In genomic region chr1:212608956-212609700, GRCh38 we compare ENCODE assay signal across 1 cellular context.
TF ChIP-seq lines count a peak whose summit lies in the region.

No MANE protein-coding gene starts in this region.

TF ChIP-seq in GM12878, 131 proteins besides CTCF, POLR2A, EP300 and RAD21 (continued from another document):
- TF ChIP-seq, protein P1, sequence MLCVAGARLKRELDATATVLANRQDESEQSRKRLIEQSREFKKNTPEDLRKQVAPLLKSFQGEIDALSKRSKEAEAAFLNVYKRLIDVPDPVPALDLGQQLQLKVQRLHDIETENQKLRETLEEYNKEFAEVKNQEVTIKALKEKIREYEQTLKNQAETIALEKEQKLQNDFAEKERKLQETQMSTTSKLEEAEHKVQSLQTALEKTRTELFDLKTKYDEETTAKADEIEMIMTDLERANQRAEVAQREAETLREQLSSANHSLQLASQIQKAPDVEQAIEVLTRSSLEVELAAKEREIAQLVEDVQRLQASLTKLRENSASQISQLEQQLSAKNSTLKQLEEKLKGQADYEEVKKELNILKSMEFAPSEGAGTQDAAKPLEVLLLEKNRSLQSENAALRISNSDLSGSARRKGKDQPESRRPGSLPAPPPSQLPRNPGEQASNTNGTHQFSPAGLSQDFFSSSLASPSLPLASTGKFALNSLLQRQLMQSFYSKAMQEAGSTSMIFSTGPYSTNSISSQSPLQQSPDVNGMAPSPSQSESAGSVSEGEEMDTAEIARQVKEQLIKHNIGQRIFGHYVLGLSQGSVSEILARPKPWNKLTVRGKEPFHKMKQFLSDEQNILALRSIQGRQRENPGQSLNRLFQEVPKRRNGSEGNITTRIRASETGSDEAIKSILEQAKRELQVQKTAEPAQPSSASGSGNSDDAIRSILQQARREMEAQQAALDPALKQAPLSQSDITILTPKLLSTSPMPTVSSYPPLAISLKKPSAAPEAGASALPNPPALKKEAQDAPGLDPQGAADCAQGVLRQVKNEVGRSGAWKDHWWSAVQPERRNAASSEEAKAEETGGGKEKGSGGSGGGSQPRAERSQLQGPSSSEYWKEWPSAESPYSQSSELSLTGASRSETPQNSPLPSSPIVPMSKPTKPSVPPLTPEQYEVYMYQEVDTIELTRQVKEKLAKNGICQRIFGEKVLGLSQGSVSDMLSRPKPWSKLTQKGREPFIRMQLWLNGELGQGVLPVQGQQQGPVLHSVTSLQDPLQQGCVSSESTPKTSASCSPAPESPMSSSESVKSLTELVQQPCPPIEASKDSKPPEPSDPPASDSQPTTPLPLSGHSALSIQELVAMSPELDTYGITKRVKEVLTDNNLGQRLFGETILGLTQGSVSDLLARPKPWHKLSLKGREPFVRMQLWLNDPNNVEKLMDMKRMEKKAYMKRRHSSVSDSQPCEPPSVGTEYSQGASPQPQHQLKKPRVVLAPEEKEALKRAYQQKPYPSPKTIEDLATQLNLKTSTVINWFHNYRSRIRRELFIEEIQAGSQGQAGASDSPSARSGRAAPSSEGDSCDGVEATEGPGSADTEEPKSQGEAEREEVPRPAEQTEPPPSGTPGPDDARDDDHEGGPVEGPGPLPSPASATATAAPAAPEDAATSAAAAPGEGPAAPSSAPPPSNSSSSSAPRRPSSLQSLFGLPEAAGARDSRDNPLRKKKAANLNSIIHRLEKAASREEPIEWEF (IDR thresholded peaks at IDR 0.05; ENCODE audit: insufficient replicate concordance, low read depth, low read length), result no peak
- peak; percentile 44; the same call in 1 of the 2 replicates for TF ChIP-seq IKZF1 (conservative IDR thresholded peaks at IDR 0.05)
- peak; percentile 19; the same call in 1 of the 2 replicates for TF ChIP-seq SMC3 (IDR thresholded peaks at IDR 0.05; ENCODE audit: borderline replicate concordance, low read length)
- TF ChIP-seq, protein P2, sequence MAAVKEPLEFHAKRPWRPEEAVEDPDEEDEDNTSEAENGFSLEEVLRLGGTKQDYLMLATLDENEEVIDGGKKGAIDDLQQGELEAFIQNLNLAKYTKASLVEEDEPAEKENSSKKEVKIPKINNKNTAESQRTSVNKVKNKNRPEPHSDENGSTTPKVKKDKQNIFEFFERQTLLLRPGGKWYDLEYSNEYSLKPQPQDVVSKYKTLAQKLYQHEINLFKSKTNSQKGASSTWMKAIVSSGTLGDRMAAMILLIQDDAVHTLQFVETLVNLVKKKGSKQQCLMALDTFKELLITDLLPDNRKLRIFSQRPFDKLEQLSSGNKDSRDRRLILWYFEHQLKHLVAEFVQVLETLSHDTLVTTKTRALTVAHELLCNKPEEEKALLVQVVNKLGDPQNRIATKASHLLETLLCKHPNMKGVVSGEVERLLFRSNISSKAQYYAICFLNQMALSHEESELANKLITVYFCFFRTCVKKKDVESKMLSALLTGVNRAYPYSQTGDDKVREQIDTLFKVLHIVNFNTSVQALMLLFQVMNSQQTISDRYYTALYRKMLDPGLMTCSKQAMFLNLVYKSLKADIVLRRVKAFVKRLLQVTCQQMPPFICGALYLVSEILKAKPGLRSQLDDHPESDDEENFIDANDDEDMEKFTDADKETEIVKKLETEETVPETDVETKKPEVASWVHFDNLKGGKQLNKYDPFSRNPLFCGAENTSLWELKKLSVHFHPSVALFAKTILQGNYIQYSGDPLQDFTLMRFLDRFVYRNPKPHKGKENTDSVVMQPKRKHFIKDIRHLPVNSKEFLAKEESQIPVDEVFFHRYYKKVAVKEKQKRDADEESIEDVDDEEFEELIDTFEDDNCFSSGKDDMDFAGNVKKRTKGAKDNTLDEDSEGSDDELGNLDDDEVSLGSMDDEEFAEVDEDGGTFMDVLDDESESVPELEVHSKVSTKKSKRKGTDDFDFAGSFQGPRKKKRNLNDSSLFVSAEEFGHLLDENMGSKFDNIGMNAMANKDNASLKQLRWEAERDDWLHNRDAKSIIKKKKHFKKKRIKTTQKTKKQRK (IDR thresholded peaks at IDR 0.05; ENCODE audit: low read depth, low read length), result no peak
- no peak for TF ChIP-seq BCL11A (IDR thresholded peaks at IDR 0.05; ENCODE audit: low read depth, low read length)
